1 cellular context compared by ENCODE assay signal in genomic region chr9:136095495-136096058, GRCh38.
A peak's percentile ranks its signal among the peaks of the same experiment; 100 is the strongest.
TF ChIP-seq lines count a peak whose summit lies in the region.

No MANE protein-coding gene starts in this region.

TF ChIP-seq in HEK293, 187 proteins besides CTCF, POLR2A, EP300 and RAD21 (continued from another document):
- no peak for TF ChIP-seq ZNF433 (tag by site-specific recombination; IDR thresholded peaks at IDR 0.05; ENCODE audit: low read depth)
- peak; percentile 32; the same call in 1 of the 2 replicates for TF ChIP-seq ZEB2 (tag by site-specific recombination; IDR thresholded peaks at IDR 0.05)
- no peak for TF ChIP-seq ZNF449 (tag by site-specific recombination; IDR thresholded peaks at IDR 0.05)
- TF ChIP-seq ZNF670 (tag by site-specific recombination; IDR thresholded peaks at IDR 0.05; ENCODE audit: low read depth) = no peak
- no peak for TF ChIP-seq PRDM4 (tag by site-specific recombination; IDR thresholded peaks at IDR 0.05)
- no peak for TF ChIP-seq MEIS1 (CRISPR knock-in tag; IDR thresholded peaks at IDR 0.05; ENCODE audit: borderline replicate concordance)
- TF ChIP-seq ZNF18 (tag by site-specific recombination; IDR thresholded peaks at IDR 0.05) = 0 out of 2 replicates have a peak, but pooled peaks have one; percentile 40
- TF ChIP-seq ZSCAN23 (tag by site-specific recombination; IDR thresholded peaks at IDR 0.05) = no peak
- TF ChIP-seq ZNF174 (tag by site-specific recombination; IDR thresholded peaks at IDR 0.05) = no peak
- TF ChIP-seq ZNF280D (tag by site-specific recombination; IDR thresholded peaks at IDR 0.05) = no peak
- 0 out of 2 replicates have a peak, but pooled peaks have one; percentile 8 for TF ChIP-seq ZBTB7A (tag by site-specific recombination; IDR thresholded peaks at IDR 0.05; ENCODE audit: low read depth)
- TF ChIP-seq SCRT1 (tag by site-specific recombination; IDR thresholded peaks at IDR 0.05; ENCODE audit: borderline replicate concordance) = no peak
- no peak for TF ChIP-seq ZNF37A (tag by site-specific recombination; IDR thresholded peaks at IDR 0.05)
- no peak for TF ChIP-seq RBAK (tag by site-specific recombination; IDR thresholded peaks at IDR 0.05)
- no peak for TF ChIP-seq ZNF16 (tag by site-specific recombination; IDR thresholded peaks at IDR 0.05; ENCODE audit: low read depth)
- no peak for TF ChIP-seq SP7 (tag by site-specific recombination; IDR thresholded peaks at IDR 0.05)
- TF ChIP-seq FEZF1 (tag by site-specific recombination; IDR thresholded peaks at IDR 0.05) = no peak
- no peak for TF ChIP-seq ZNF302 (tag by site-specific recombination; IDR thresholded peaks at IDR 0.05; ENCODE audit: low read depth)
- no peak for TF ChIP-seq ZNF843 (tag by site-specific recombination; IDR thresholded peaks at IDR 0.05)
- no peak for TF ChIP-seq ZNF571 (tag by site-specific recombination; IDR thresholded peaks at IDR 0.05)
- TF ChIP-seq ZNF362 (tag by site-specific recombination; IDR thresholded peaks at IDR 0.05) = no peak
- TF ChIP-seq ZNF112 (tag by site-specific recombination; IDR thresholded peaks at IDR 0.05) = no peak
- no peak for TF ChIP-seq ZNF768 (tag by site-specific recombination; IDR thresholded peaks at IDR 0.05)
- TF ChIP-seq ZBTB8A (tag by site-specific recombination; IDR thresholded peaks at IDR 0.05) = peak; percentile 85
- no peak for TF ChIP-seq ZNF518A (tag by site-specific recombination; conservative IDR thresholded peaks at IDR 0.05; ENCODE audit: low read depth)
- no peak for TF ChIP-seq ZNF175 (tag by site-specific recombination; IDR thresholded peaks at IDR 0.05)
- no peak for TF ChIP-seq ZNF140 (tag by site-specific recombination; IDR thresholded peaks at IDR 0.05)
- TF ChIP-seq GLIS1 (tag by site-specific recombination; IDR thresholded peaks at IDR 0.05) = no peak
- TF ChIP-seq ZNF114 (tag by site-specific recombination; IDR thresholded peaks at IDR 0.05) = no peak
- TF ChIP-seq ZNF600 (tag by site-specific recombination; IDR thresholded peaks at IDR 0.05) = 0 out of 2 replicates have a peak, but pooled peaks have one; percentile 40
- no peak for TF ChIP-seq GFI1B (tag by site-specific recombination; IDR thresholded peaks at IDR 0.05)
- TF ChIP-seq ZBTB20 (tag by site-specific recombination; IDR thresholded peaks at IDR 0.05) = peak; percentile 81
- TF ChIP-seq ZNF626 (tag by site-specific recombination; IDR thresholded peaks at IDR 0.05) = no peak
